Comparison of ENCODE assay signal across 12 cellular contexts in genomic region chr21:31772674-31773555, GRCh38. TPM values are rescaled to one million over a fixed set of nuclear protein-coding genes. Genes with fewer than 3 reads are reported as not detected.
DNase-seq lines count a peak whose midpoint lies in the region; ATAC-seq and TF ChIP-seq lines count a peak whose summit lies in the region.
"Had no signal": no experiment of that assay in that cellular context is flagged by ENCODE, and none has a peak within 500 bp of the region (broad histone marks: within the 10 kb centered on the region; RNA-seq: fewer than 3 reads in every experiment).

No MANE protein-coding gene starts in this region.

- no peaks in the 10 kb centered on the region for H3K4me1 Mint-ChIP-seq in activated CD4-positive, alpha-beta T cell treated with anti-CD3 and anti-CD28 coated beads, Interleukin-2, amount 10 ng/mL, durations not matched to agents 24 days and 14 days

- no peak for DNase-seq in activated CD4-positive, alpha-beta T cell treated with anti-CD3 and anti-CD28 coated beads, Interleukin-2, amount 10 ng/mL, durations not matched to agents 24 days and 14 days
- DNase-seq in foreskin melanocyte, result no peak
- DNase-seq in Ammon's horn (ENCODE audit: low spot score), result no peak
- no peak for DNase-seq in coronary artery (ENCODE audit: low spot score)
- DNase-seq: mammary epithelial cell, NCI-H1048, testis had no signal

- H3K27me3 Mint-ChIP-seq in activated CD4-positive, alpha-beta T cell treated with anti-CD3 and anti-CD28 coated beads, Interleukin-2, amount 10 ng/mL, durations not matched to agents 24 days and 14 days, result peaks cover 2% of the 10 kb centered on the region
- H3K27me3 Mint-ChIP-seq: activated naive CD8-positive, alpha-beta T cell had no signal

- no peaks in the 10 kb centered on the region for H3K36me3 Mint-ChIP-seq in activated CD4-positive, alpha-beta T cell treated with anti-CD3 and anti-CD28 coated beads, Interleukin-2, amount 10 ng/mL, durations not matched to agents 24 days and 14 days (ENCODE audit: low read depth)
- H3K36me3 Mint-ChIP-seq: activated naive CD8-positive, alpha-beta T cell had no signal

- H3K4me3 Mint-ChIP-seq in activated CD4-positive, alpha-beta T cell treated with anti-CD3 and anti-CD28 coated beads, Interleukin-2, amount 10 ng/mL, durations not matched to agents 24 days and 14 days, result no peak overlapping the region
- H3K4me3 Mint-ChIP-seq: activated naive CD8-positive, alpha-beta T cell had no signal

- intact Hi-C loops in activated CD4-positive, alpha-beta T cell treated with anti-CD3 and anti-CD28 coated beads, Interleukin-2, amount 10 ng/mL, durations not matched to agents 24 days and 14 days (cut with micrococcal nuclease), result no loop called here

- no peak for TF ChIP-seq CTCF in coronary artery (IDR thresholded peaks at IDR 0.05)

- no peak overlapping the region for H3K27ac Mint-ChIP-seq in activated CD4-positive, alpha-beta T cell treated with anti-CD3 and anti-CD28 coated beads, Interleukin-2, amount 10 ng/mL, durations not matched to agents 24 days and 14 days
- H3K27ac Mint-ChIP-seq: activated naive CD8-positive, alpha-beta T cell had no signal

- H3K4me3 ChIP-seq in coronary artery, result no peak overlapping the region
- H3K4me3 ChIP-seq: testis had no signal

- H3K27ac ChIP-seq in coronary artery, result no peak overlapping the region
- H3K27ac ChIP-seq: testis had no signal

- H3K9me3 Mint-ChIP-seq in activated CD4-positive, alpha-beta T cell treated with anti-CD3 and anti-CD28 coated beads, Interleukin-2, amount 10 ng/mL, durations not matched to agents 24 days and 14 days, result no peaks in the 10 kb centered on the region

- ATAC-seq in GM18858 (IDR thresholded peaks at IDR 0.05; ENCODE audit: unreplicated experiment), result peak; percentile 97
- peak; percentile 86 for ATAC-seq in GM21723 (IDR thresholded peaks at IDR 0.05; ENCODE audit: unreplicated experiment)
- ATAC-seq in HG03442 (IDR thresholded peaks at IDR 0.05; ENCODE audit: unreplicated experiment), result peak; percentile 88
- ATAC-seq in esophagus mucosa, result peak; percentile 34

RNA-seq across cellular contexts. Expression of gene SCAF4, which starts 41.0 kb away (rescaled TPM):
- 19.8 TPM for total RNA-seq in esophagus mucosa
- total RNA-seq in activated CD4-positive, alpha-beta T cell treated with anti-CD3 and anti-CD28 coated beads, Interleukin-2, amount 10 ng/mL, durations not matched to agents 24 days and 14 days, result 65.4 and 65.7 TPM in 2 replicates

Comparison
In these comparisons a context has a peak if more than half of its experiments do, and no peak if none do; other contexts are left out.
1. ATAC-seq: peak in every context shown above with its lines; median percentile 97 in GM18858; 88 in HG03442; 86 in GM21723; 34 in esophagus mucosa.